Comparison of ENCODE assay signal across 11 cellular contexts in the genomic region with DNA sequence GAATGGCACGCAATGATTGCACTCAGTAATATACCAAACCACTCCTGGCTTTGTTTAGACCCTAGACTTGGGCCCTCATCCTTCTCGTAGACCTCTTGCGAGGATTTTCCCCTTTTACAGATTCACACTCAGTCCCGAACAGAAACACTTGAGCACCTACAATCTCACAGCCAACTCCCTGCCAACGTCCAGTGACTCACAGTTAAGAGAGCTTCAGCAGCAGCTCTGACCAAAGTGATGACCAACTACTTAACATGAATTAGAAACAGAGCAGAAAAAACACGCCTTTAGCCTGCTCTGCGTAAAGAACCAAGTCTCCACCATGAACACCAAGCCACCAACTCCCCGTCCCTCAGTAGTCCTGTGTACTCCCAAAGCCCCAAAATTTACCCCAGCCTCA. TPM values are rescaled to one million over a fixed set of nuclear protein-coding genes. Genes with fewer than 3 reads are reported as not detected.
DNase-seq lines count a peak whose midpoint lies in the region; TF ChIP-seq lines count a peak whose summit lies in the region.
"Had no signal": no experiment of that assay in that cellular context is flagged by ENCODE, and none has a peak within 500 bp of the region (broad histone marks: within the 10 kb centered on the region; RNA-seq: fewer than 3 reads in every experiment).

No MANE protein-coding gene starts in this region.

- intact Hi-C loops in stomach (cut with DNase I; ENCODE audit: low total_unique reads) = no loop called here

- no peak overlapping the region for H2AK5ac ChIP-seq in mesendoderm (ENCODE audit: low read length)

- no peak overlapping the region for H2BK15ac ChIP-seq in mesendoderm (replicated peaks; ENCODE audit: low read depth)

- no CpG with 5 or more reads among the region's 8 CpGs for WGBS in mesendoderm (ENCODE audit: extremely low coverage, insufficient coverage, low lambda C conversion rate)
- WGBS in stomach, 5 donors = 75 to 82% (median 77%) methylated on average over 8 of the region's 8 CpGs

- H3K4me2 ChIP-seq in BLaER1 treated with 17β-estradiol and CSF1 and Interleukin-3, amounts not matched to agents 10 nM and 100 nM = peak overlapping the region; percentile 84 to 99 (median 98)
- no peak overlapping the region for H3K4me2 ChIP-seq in mesendoderm (ENCODE audit: low read length)

- peak; percentile 79 for DNase-seq in astrocyte of the hippocampus (ENCODE audit: low read depth, low spot score)
- no peak for DNase-seq in mesendoderm
- no peak for DNase-seq in NCI-H1092 treated with DMSO at 0.1 percent for 48 hours (lab: John Stamatoyannopoulos, UW)
- no peak for DNase-seq in SKM-1 treated with dmso at 0.1 percent for 144 hours (lab: John Stamatoyannopoulos, UW; ENCODE audit: unreplicated experiment)
- no peak for DNase-seq in stomach
- no peak for DNase-seq in SW480 (ENCODE audit: low spot score)
- DNase-seq: anterior cingulate cortex, NCI-H2171 had no signal

- no peak overlapping the region for H3K23ac ChIP-seq in mesendoderm (ENCODE audit: low read length)

- no peak overlapping the region for H3K4ac ChIP-seq in mesendoderm (ENCODE audit: low read depth, low read length)

- no peak overlapping the region for H3K27ac ChIP-seq in BLaER1 treated with 17β-estradiol and CSF1 and Interleukin-3, amounts not matched to agents 10 nM and 100 nM
- no peak overlapping the region for H3K27ac ChIP-seq in HUES6 (ENCODE audit: low read depth, low read length)
- H3K27ac ChIP-seq in mesendoderm (ENCODE audit: low read depth, low read length) = no peak overlapping the region
- no peak overlapping the region for H3K27ac ChIP-seq in stomach
- H3K27ac ChIP-seq: thoracic aorta had no signal

- H3K79me2 ChIP-seq in mesendoderm (ENCODE audit: control insufficient read depth, insufficient read depth, low read length) = peaks cover 40% of the 10 kb centered on the region

- H3K27me3 ChIP-seq in BLaER1 treated with 17β-estradiol and CSF1 and Interleukin-3, amounts not matched to agents 10 nM and 100 nM = no peaks in the 10 kb centered on the region
- H3K27me3 ChIP-seq in HUES6 (ENCODE audit: control insufficient read depth, insufficient read depth, low read length) (no peaks in the 10 kb centered on the region), mesendoderm (ENCODE audit: insufficient read depth, low read length, poor library complexity) (no peaks in the 10 kb centered on the region), stomach (no peaks in the 10 kb centered on the region)

- H3K18ac ChIP-seq in mesendoderm (ENCODE audit: low read length) = no peak overlapping the region

- H3K36me3 ChIP-seq in BLaER1 treated with 17β-estradiol and CSF1 and Interleukin-3, amounts not matched to agents 10 nM and 100 nM = peaks cover 7 to 49% (median 27%) of the 10 kb centered on the region in 11 experiments; a peak in 19 of 22 replicates
- peaks cover 16% of the 10 kb centered on the region for H3K36me3 ChIP-seq in HUES6 (ENCODE audit: control insufficient read depth, insufficient read depth, low read length)
- H3K36me3 ChIP-seq in mesendoderm (ENCODE audit: control insufficient read depth, insufficient read depth, low read length) = peaks cover 2% of the 10 kb centered on the region
- peaks cover 0 to 26% (median 16%) of the 10 kb centered on the region in 4 donors for H3K36me3 ChIP-seq in stomach

- no peak for TF ChIP-seq EP300 in stomach (IDR thresholded peaks at IDR 0.05)

- H4K5ac ChIP-seq in mesendoderm (ENCODE audit: low read length) = no peak overlapping the region

- H3K56ac ChIP-seq in mesendoderm (ENCODE audit: low read length) = no peak overlapping the region

- H2BK120ac ChIP-seq in mesendoderm (ENCODE audit: low read depth, low read length) = no peak overlapping the region

- no peak for TF ChIP-seq CTCF in stomach (IDR thresholded peaks at IDR 0.05)

- H3K79me1 ChIP-seq in mesendoderm (ENCODE audit: low read length) = peaks cover 23% of the 10 kb centered on the region

- peaks cover 0 to 71% (median 52%) of the 10 kb centered on the region in 11 experiments; a peak in 18 of 22 replicates for H4K20me1 ChIP-seq in BLaER1 treated with 17β-estradiol and CSF1 and Interleukin-3, amounts not matched to agents 10 nM and 100 nM

- H3K9me3 ChIP-seq in BLaER1 treated with 17β-estradiol and CSF1 and Interleukin-3, amounts not matched to agents 10 nM and 100 nM (replicated peaks in 1 of 11) = no peaks in the 10 kb centered on the region
- H3K9me3 ChIP-seq in HUES6 (ENCODE audit: control insufficient read depth, insufficient read depth, low read depth, low read length) = no peaks in the 10 kb centered on the region
- no peaks in the 10 kb centered on the region for H3K9me3 ChIP-seq in stomach
- H3K9me3 ChIP-seq: thoracic aorta had no signal

- H2BK5ac ChIP-seq in mesendoderm (ENCODE audit: low read length) = no peak overlapping the region

- H4K8ac ChIP-seq in mesendoderm (ENCODE audit: low read depth, low read length) = no peak overlapping the region

- no peak overlapping the region; a peak in 2 of 20 replicates for H3K4me3 ChIP-seq in BLaER1 treated with 17β-estradiol and CSF1 and Interleukin-3, amounts not matched to agents 10 nM and 100 nM
- H3K4me3 ChIP-seq in HUES6 (ENCODE audit: low read depth, low read length) = peak overlapping the region; percentile 37; the same call in 1 of the 2 replicates
- H3K4me3 ChIP-seq in mesendoderm (ENCODE audit: low read length) = no peak overlapping the region
- peak overlapping the region in 2 of 4 donors; percentile 95 to 100 for H3K4me3 ChIP-seq in stomach
- H3K4me3 ChIP-seq: thoracic aorta had no signal

- TF ChIP-seq POLR2A in stomach (IDR thresholded peaks at IDR 0.05) = no peak

- peak overlapping the region in 7 of 11 experiments; percentile 92 to 96 (median 94); a peak in 11 of 22 replicates for H3K9ac ChIP-seq in BLaER1 treated with 17β-estradiol and CSF1 and Interleukin-3, amounts not matched to agents 10 nM and 100 nM
- H3K9ac ChIP-seq in HUES6 (ENCODE audit: low read length) = no peak overlapping the region
- peak overlapping the region; percentile 10 for H3K9ac ChIP-seq in mesendoderm (ENCODE audit: low read length)

- peaks cover 29 to 47% (median 41%) of the 10 kb centered on the region in 10 experiments for H3K4me1 ChIP-seq in BLaER1 treated with 17β-estradiol and CSF1 and Interleukin-3, amounts not matched to agents 10 nM and 100 nM
- H3K4me1 ChIP-seq in HUES6 (ENCODE audit: control insufficient read depth, insufficient read depth, low read length) = peaks cover 12% of the 10 kb centered on the region; the same call in 1 of the 2 replicates
- peaks cover 4% of the 10 kb centered on the region for H3K4me1 ChIP-seq in mesendoderm (ENCODE audit: control insufficient read depth, low read depth, low read length)
- H3K4me1 ChIP-seq in stomach = peaks cover 22 to 65% (median 55%) of the 10 kb centered on the region in 4 donors

RNA-seq across cellular contexts. Expression of a gene that starts 2.2 kb away (rescaled TPM):
- 7.6 TPM for polyA plus RNA-seq in mesendoderm (2013, experiment 1 of 2)
- polyA plus RNA-seq in mesendoderm (2013, experiment 2 of 2) = 7.6 TPM
- total RNA-seq in stomach = 10 to 100 TPM in 1 of 5 donors, 1 to 10 TPM in 3, not detected in 1; 1.2 to 11.3 (median 3.2) TPM
- polyA plus RNA-seq in stomach = 1 to 10 TPM; 5.7 to 8.2 (median 8.0) TPM

RNA-seq across cellular contexts. Expression of a gene that starts 2.4 kb away (rescaled TPM):
- polyA plus RNA-seq in mesendoderm (2013, experiment 1 of 2) = 149 TPM
- polyA plus RNA-seq in mesendoderm (2013, experiment 2 of 2) = 149 TPM
- total RNA-seq in stomach = 10 to 100 TPM; 17.4 to 60.4 (median 34.5) TPM
- 10 to 100 TPM; 36.7 to 71.9 (median 55.8) TPM for polyA plus RNA-seq in stomach

RNA-seq across cellular contexts. Expression of a gene that starts 13.4 kb away (rescaled TPM):
- 1.1 TPM for polyA plus RNA-seq in mesendoderm (2013, experiment 1 of 2)
- 1.1 TPM for polyA plus RNA-seq in mesendoderm (2013, experiment 2 of 2)
- under 1 TPM in 1 of 5 donors, not detected in 4; 0.55 TPM for total RNA-seq in stomach
- 1 to 10 TPM; 2.2 to 2.4 (median 2.3) TPM for polyA plus RNA-seq in stomach

RNA-seq across cellular contexts. Expression of a gene that starts 38.4 kb away (rescaled TPM):
- polyA plus RNA-seq in mesendoderm (2013, experiment 1 of 2) = 4.8 TPM
- 5.3 TPM for polyA plus RNA-seq in mesendoderm (2013, experiment 2 of 2)
- 10 to 100 TPM in 2 of 5 donors, 1 to 10 TPM in 2, not detected in 1; 3.9 to 57.2 (median 11.6) TPM for total RNA-seq in stomach
- polyA plus RNA-seq in stomach = 1 to 10 TPM; 1.1 to 8.1 (median 4.2) TPM

RNA-seq across cellular contexts. Expression of a gene that starts 56.7 kb away (rescaled TPM):
- polyA plus RNA-seq in mesendoderm (2013, experiment 1 of 2) = 1.6 TPM
- polyA plus RNA-seq in mesendoderm (2013, experiment 2 of 2) = 2.0 TPM
- total RNA-seq in stomach = 100 to 1,000 TPM in 1 of 5 donors, 10 to 100 TPM in 3, 1 to 10 TPM in 1; 4.4 to 102 (median 16.1) TPM
- 1 to 10 TPM; 2.4 to 3.1 (median 2.6) TPM for polyA plus RNA-seq in stomach
